25 cellular contexts compared by ENCODE assay signal in the genomic region with DNA sequence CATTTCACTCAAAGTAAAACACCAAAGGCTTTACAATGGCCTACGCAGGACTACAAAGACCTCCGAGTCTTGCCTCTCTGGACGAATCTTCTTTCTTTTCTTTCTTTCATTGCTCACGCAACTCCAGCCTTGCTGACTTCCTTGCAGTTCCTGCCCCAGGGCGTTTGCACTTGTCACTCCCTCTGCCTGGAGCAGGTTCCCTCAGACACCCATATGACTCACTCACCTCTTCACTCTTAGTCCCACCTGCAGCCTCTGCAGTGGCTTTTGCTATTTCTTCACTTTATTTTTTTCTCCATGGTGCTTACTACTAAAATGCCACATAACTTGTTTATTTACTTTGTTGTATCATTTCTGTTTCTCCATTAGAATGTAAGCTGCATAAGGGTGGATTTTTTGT. TPM values are rescaled to one million over a fixed set of nuclear protein-coding genes. Genes with fewer than 3 reads are reported as not detected.
A peak's percentile ranks its signal among the peaks of the same experiment; 100 is the strongest.
DNase-seq lines count a peak whose midpoint lies in the region; ATAC-seq and TF ChIP-seq lines count a peak whose summit lies in the region.
"Had no signal": no experiment of that assay in that cellular context is flagged by ENCODE, and none has a peak within 500 bp of the region (broad histone marks: within the 10 kb centered on the region; RNA-seq: fewer than 3 reads in every experiment).

No MANE protein-coding gene starts in this region.

- H3K36me3 Mint-ChIP-seq in chondrocyte (ENCODE audit: low read depth): no peaks in the 10 kb centered on the region

- H2BK5ac ChIP-seq in mesendoderm (ENCODE audit: low read length): no peak overlapping the region

- no peak overlapping the region for H3K4me2 ChIP-seq in mesendoderm (ENCODE audit: low read length)

- no peak overlapping the region for H3K4me3 Mint-ChIP-seq in chondrocyte (ENCODE audit: unreplicated experiment)

- H3K23ac ChIP-seq in mesendoderm (ENCODE audit: low read length): no peak overlapping the region

- intact Hi-C loops in left ventricle myocardium inferior (cut with micrococcal nuclease) (no loop called here), right cardiac atrium (cut with DNase I) (no loop called here)

- peaks cover 3% of the 10 kb centered on the region for H3K4me1 Mint-ChIP-seq in chondrocyte (ENCODE audit: low read depth)

- no peak overlapping the region for H3K18ac ChIP-seq in mesendoderm (ENCODE audit: low read length)

- ATAC-seq in right cardiac atrium: no peak
- ATAC-seq in HG03469 (IDR thresholded peaks at IDR 0.05; ENCODE audit: unreplicated experiment): no peak
- ATAC-seq in HG03139 (IDR thresholded peaks at IDR 0.05; ENCODE audit: unreplicated experiment): no peak

- no peak overlapping the region for H4K8ac ChIP-seq in mesendoderm (ENCODE audit: low read depth, low read length)

- H2BK120ac ChIP-seq in mesendoderm (ENCODE audit: low read depth, low read length): no peak overlapping the region

- H2AK5ac ChIP-seq in mesendoderm (ENCODE audit: low read length): no peak overlapping the region

- peaks cover 15% of the 10 kb centered on the region for H3K27me3 Mint-ChIP-seq in chondrocyte (ENCODE audit: low read depth)

- H3K9me3 Mint-ChIP-seq in chondrocyte (ENCODE audit: low read depth): no peaks in the 10 kb centered on the region

- TF ChIP-seq CTCF in left ventricle myocardium inferior (IDR thresholded peaks at IDR 0.05; ENCODE audit: borderline replicate concordance) (no peak), chondrocyte (IDR thresholded peaks at IDR 0.05) (no peak)

- H3K27ac ChIP-seq in left ventricle myocardium inferior (replicated peaks): peak overlapping the region; percentile 33
- H3K27ac ChIP-seq in right cardiac atrium (ENCODE audit: low read length): no peak overlapping the region
- no peak overlapping the region for H3K27ac ChIP-seq in mesendoderm (ENCODE audit: low read depth, low read length)
- H3K27ac ChIP-seq in SJCRH30: no peak overlapping the region
- H3K27ac ChIP-seq: HL-60, Peyer's patch had no signal

- H3K27ac Mint-ChIP-seq in chondrocyte (ENCODE audit: unreplicated experiment): no peak overlapping the region

- H3K79me2 ChIP-seq in mesendoderm (ENCODE audit: control insufficient read depth, insufficient read depth, low read length): no peaks in the 10 kb centered on the region

- H3K4me1 ChIP-seq in left ventricle myocardium inferior (no peaks in the 10 kb centered on the region), right cardiac atrium (ENCODE audit: control insufficient read depth, insufficient read depth, low read length) (no peaks in the 10 kb centered on the region), mesendoderm (ENCODE audit: control insufficient read depth, low read depth, low read length) (peaks cover 3% of the 10 kb centered on the region), SJCRH30 (no peaks in the 10 kb centered on the region)
- H3K4me1 ChIP-seq: Peyer's patch had no signal

- no peak overlapping the region for H3K9ac ChIP-seq in mesendoderm (ENCODE audit: low read length)

- no peak overlapping the region for H4K5ac ChIP-seq in mesendoderm (ENCODE audit: low read length)

- no peak overlapping the region for H3K4ac ChIP-seq in mesendoderm (ENCODE audit: low read depth, low read length)

- H3K56ac ChIP-seq in mesendoderm (ENCODE audit: low read length): no peak overlapping the region

- H3K36me3 ChIP-seq in left ventricle myocardium inferior (no peaks in the 10 kb centered on the region), mesendoderm (ENCODE audit: control insufficient read depth, insufficient read depth, low read length) (no peaks in the 10 kb centered on the region), SJCRH30 (no peaks in the 10 kb centered on the region)
- H3K36me3 ChIP-seq: Peyer's patch had no signal

- H2BK15ac ChIP-seq in mesendoderm (replicated peaks; ENCODE audit: low read depth): no peak overlapping the region

- WGBS in right cardiac atrium: 87% methylated on average over 5 of the region's 5 CpGs
- WGBS in mesendoderm (ENCODE audit: extremely low coverage, insufficient coverage, low lambda C conversion rate): no CpG with 5 or more reads among the region's 5 CpGs

- H3K79me1 ChIP-seq in mesendoderm (ENCODE audit: low read length): no peaks in the 10 kb centered on the region

- H3K27me3 ChIP-seq in left ventricle myocardium inferior (ENCODE audit: low read depth) (peaks cover 12% of the 10 kb centered on the region), right cardiac atrium (ENCODE audit: control insufficient read depth, insufficient read depth) (no peaks in the 10 kb centered on the region), mesendoderm (ENCODE audit: insufficient read depth, low read length, poor library complexity) (no peaks in the 10 kb centered on the region), SJCRH30 (peaks cover 3% of the 10 kb centered on the region; the same call in 1 of the 2 replicates)
- H3K27me3 ChIP-seq: Peyer's patch had no signal

- DNase-seq in left ventricle myocardium inferior (no peak), right cardiac atrium (no peak), chondrocyte (ENCODE audit: low spot score) (peak; percentile 41), mesendoderm (peak; percentile 54), SJCRH30 (no peak)
- DNase-seq: 8988T; AML-193; C1 segment of cervical spinal cord; DMS79; KBM-7; NCI-H1092 treated with DMSO at 0.1 percent for 48 hours; NCI-H1436 treated with DMSO at 0.1 percent for 48 hours; NCI-H2029; NCI-H226; NCI-H510A treated with DMSO at 0.1 percent for 48 hours; NCI-H774; NK-92 treated with Interleukin-12 subunit alpha and Interleukin-12 subunit beta, amount 100 ng/mL, for 24 hours; Peyer's patch had no signal

- no peaks in the 10 kb centered on the region for H3K9me3 ChIP-seq in left ventricle myocardium inferior (replicated peaks)
- no peaks in the 10 kb centered on the region for H3K9me3 ChIP-seq in right cardiac atrium (ENCODE audit: control insufficient read depth, low read length)
- no peaks in the 10 kb centered on the region for H3K9me3 ChIP-seq in SJCRH30 (replicated peaks)
- H3K9me3 ChIP-seq: Peyer's patch had no signal

- H3K4me3 ChIP-seq in left ventricle myocardium inferior: no peak overlapping the region
- no peak overlapping the region for H3K4me3 ChIP-seq in right cardiac atrium (ENCODE audit: low read length)
- H3K4me3 ChIP-seq in mesendoderm (ENCODE audit: low read length): no peak overlapping the region
- H3K4me3 ChIP-seq in SJCRH30: no peak overlapping the region
- H3K4me3 ChIP-seq: Peyer's patch had no signal

RNA-seq across cellular contexts. Expression of a gene that starts 33.1 kb away (rescaled TPM):
- not detected for total RNA-seq in left ventricle myocardium inferior
- total RNA-seq in right cardiac atrium: not detected
- polyA plus RNA-seq in right cardiac atrium: not detected
- not detected in 3 replicates for total RNA-seq in chondrocyte
- polyA plus RNA-seq in mesendoderm (2013, experiment 1 of 2): 1.7 TPM
- polyA plus RNA-seq in mesendoderm (2013, experiment 2 of 2): 2.4 TPM
- total RNA-seq in SJCRH30 (2014; rRNA removed; shearing (Covaris generic)): not detected in 2 replicates
- total RNA-seq: H4, HT-29, Peyer's patch, Right ventricle myocardium inferior, SK-MEL-5 had no signal

RNA-seq across cellular contexts. Expression of a gene that starts 55.2 kb away (rescaled TPM):
- total RNA-seq in left ventricle myocardium inferior (2.5 TPM), right cardiac atrium (1 to 10 TPM; 1.1 to 3.4 (median 1.7) TPM), chondrocyte (not detected in 3 replicates)
- 0.84 TPM for polyA plus RNA-seq in right cardiac atrium
- polyA plus RNA-seq in mesendoderm (2013, experiment 1 of 2): 5.1 TPM
- polyA plus RNA-seq in mesendoderm (2013, experiment 2 of 2): 4.4 TPM
- not detected in 2 replicates for total RNA-seq in SJCRH30 (2014; rRNA removed; shearing (Covaris generic))
- total RNA-seq: HT-29, SK-MEL-5 had no signal

Comparison
In these comparisons a context has a peak if more than half of its experiments do, and no peak if none do; other contexts are left out.
1. DNase-seq: peak in chondrocyte (single experiment) and mesendoderm (single experiment); none in left ventricle myocardium inferior (single experiment), right cardiac atrium (0 of 3) and SJCRH30 (0 of 2).